Comparison of ENCODE assay signal across 21 cellular contexts in genomic region chr4:148222991-148223660, GRCh38.
DNase-seq lines count a peak whose midpoint lies in the region; ATAC-seq, FAIRE-seq and TF ChIP-seq lines count a peak whose summit lies in the region.
"Had no signal": no experiment of that assay in that cellular context is flagged by ENCODE, and none has a peak within 500 bp of the region (broad histone marks: within the 10 kb centered on the region; RNA-seq: fewer than 3 reads in every experiment).

No MANE protein-coding gene starts in this region.

- no peaks in the 10 kb centered on the region for H3K79me2 ChIP-seq in GM23338 (replicated peaks; ENCODE audit: insufficient read depth)

- H3K4me3 ChIP-seq in GM23338 (no peak overlapping the region), endodermal cell (ENCODE audit: low read length) (peak overlapping the region; percentile 47), pancreas (peak overlapping the region in 2 of 4 donors; percentile 12 to 13), right lobe of liver (no peak overlapping the region)
- H3K4me3 ChIP-seq: BLaER1 had no signal

- H2AFZ ChIP-seq in GM23338 = no peak overlapping the region

- H3K36me3 ChIP-seq in GM23338 (ENCODE audit: insufficient read depth) (no peaks in the 10 kb centered on the region), endodermal cell (ENCODE audit: control insufficient read depth, insufficient read depth, low read length) (no peaks in the 10 kb centered on the region), pancreas (no peaks in the 10 kb centered on the region), right lobe of liver (no peaks in the 10 kb centered on the region)
- H3K36me3 ChIP-seq: BLaER1 had no signal

- no peak for TF ChIP-seq CTCF in GM23338 (conservative IDR thresholded peaks at IDR 0.05; ENCODE audit: low read depth in 2 of 2)
- no peak for TF ChIP-seq CTCF in endodermal cell (conservative IDR thresholded peaks at IDR 0.05)
- TF ChIP-seq CTCF in pancreas (IDR thresholded peaks at IDR 0.05) = no peak
- TF ChIP-seq CTCF in right lobe of liver (IDR thresholded peaks at IDR 0.05) = no peak

- H3K4me1 Mint-ChIP-seq in GM23338 (no peaks in the 10 kb centered on the region), endodermal cell (peaks cover 10% of the 10 kb centered on the region)

- no peaks in the 10 kb centered on the region for H3K9me3 ChIP-seq in endodermal cell (ENCODE audit: control insufficient read depth, low read length)
- H3K9me3 ChIP-seq in pancreas = no peaks in the 10 kb centered on the region
- no peaks in the 10 kb centered on the region for H3K9me3 ChIP-seq in right lobe of liver
- H3K9me3 ChIP-seq: BLaER1, Caco-2 had no signal

- no peaks in the 10 kb centered on the region for H4K20me1 ChIP-seq in GM23338 (replicated peaks; ENCODE audit: insufficient read depth)
- H4K20me1 ChIP-seq: BLaER1 had no signal

- H3K36me3 Mint-ChIP-seq in GM23338 (ENCODE audit: low read depth) (no peaks in the 10 kb centered on the region), endodermal cell (ENCODE audit: low read depth) (no peaks in the 10 kb centered on the region)
- H3K36me3 Mint-ChIP-seq: CD4-positive, CD25-positive, alpha-beta regulatory T cell had no signal

- H3K27me3 Mint-ChIP-seq in GM23338 (ENCODE audit: insufficient read depth, low read depth, poor library complexity) = no peaks in the 10 kb centered on the region
- no peaks in the 10 kb centered on the region for H3K27me3 Mint-ChIP-seq in endodermal cell (ENCODE audit: insufficient read depth)
- H3K27me3 Mint-ChIP-seq: B cell; CD4-positive, CD25-positive, alpha-beta regulatory T cell had no signal

- H3K27ac Mint-ChIP-seq in GM23338 (no peak overlapping the region), endodermal cell (no peak overlapping the region)
- H3K27ac Mint-ChIP-seq: B cell; CD4-positive, CD25-positive, alpha-beta regulatory T cell; CD8-positive, alpha-beta T cell had no signal

- H3K27me3 ChIP-seq in GM23338 (ENCODE audit: insufficient read depth) (no peaks in the 10 kb centered on the region), endodermal cell (ENCODE audit: control insufficient read depth, insufficient read depth, low read length, poor library complexity, severe bottlenecking) (no peaks in the 10 kb centered on the region), pancreas (no peaks in the 10 kb centered on the region), right lobe of liver (no peaks in the 10 kb centered on the region)
- H3K27me3 ChIP-seq: BLaER1 had no signal

- H3K27ac ChIP-seq in GM23338 (ENCODE audit: low read depth) (no peak overlapping the region), endodermal cell (ENCODE audit: low read depth, low read length) (no peak overlapping the region), pancreas (peak overlapping the region; percentile 3 to 77 (median 32)), right lobe of liver (no peak overlapping the region)
- H3K27ac ChIP-seq: 22Rv1, BLaER1, C4-2B had no signal

- H3K9me2 ChIP-seq in GM23338 (ENCODE audit: insufficient read depth) = no peaks in the 10 kb centered on the region

- peak; percentile 63 for ATAC-seq in GM23338
- peak; percentile 82 to 86 (median 84) for ATAC-seq in pancreas
- ATAC-seq in HG03439 (IDR thresholded peaks at IDR 0.05; ENCODE audit: unreplicated experiment) = no peak
- no peak for ATAC-seq in HG03108 (IDR thresholded peaks at IDR 0.05; ENCODE audit: unreplicated experiment)
- no peak for ATAC-seq in right lobe of liver
- ATAC-seq: CD8-positive, alpha-beta T cell had no signal

- 84 to 85% methylated on average over 2 to 8 of the region's 8 CpGs for WGBS in endodermal cell (ENCODE audit: insufficient coverage in 1 of 2, insufficient read length in 1 of 2), 2 experiments
- 29 to 31% methylated on average over 8 of the region's 8 CpGs for WGBS in pancreas, 2 donors
- WGBS in right lobe of liver (ENCODE audit: insufficient coverage, low coverage, low lambda C conversion rate, missing lambda C conversion rate) = 79% methylated on average over 8 of the region's 8 CpGs

- no peaks in the 10 kb centered on the region for H3F3A ChIP-seq in GM23338 (replicated peaks; ENCODE audit: low read depth)

- H3K4me1 ChIP-seq in GM23338 (ENCODE audit: insufficient read depth) = peaks cover 3% of the 10 kb centered on the region; the same call in 1 of the 2 replicates
- H3K4me1 ChIP-seq in endodermal cell (ENCODE audit: control insufficient read depth, insufficient read depth, low read length) = peaks cover 8% of the 10 kb centered on the region
- peaks cover 7 to 44% (median 30%) of the 10 kb centered on the region in 3 donors for H3K4me1 ChIP-seq in pancreas
- no peaks in the 10 kb centered on the region for H3K4me1 ChIP-seq in right lobe of liver
- H3K4me1 ChIP-seq: BLaER1, Caco-2 had no signal

- no peak overlapping the region for H3K9ac ChIP-seq in endodermal cell (ENCODE audit: extremely low read depth, low read length, poor library complexity, severe bottlenecking)
- H3K9ac ChIP-seq: BLaER1 had no signal

- H3K4me3 Mint-ChIP-seq in GM23338 (no peak overlapping the region), endodermal cell (no peak overlapping the region)
- H3K4me3 Mint-ChIP-seq: B cell; CD4-positive, CD25-positive, alpha-beta regulatory T cell; CD8-positive, alpha-beta T cell had no signal

- intact Hi-C loops in pancreas (cut with DNase I) (no loop called here), right lobe of liver (cut with DNase I) (no loop called here)

- no peak overlapping the region for H3K4me2 ChIP-seq in GM23338
- H3K4me2 ChIP-seq: BLaER1 had no signal

- no peak for TF ChIP-seq POLR2A in right lobe of liver (IDR thresholded peaks at IDR 0.05)

- FAIRE-seq in pancreas (lab: Jason Lieb, UNC) = no peak
- FAIRE-seq: A204.1, G401.6, GM12892, H1 had no signal

- H3K9me3 Mint-ChIP-seq in GM23338 = no peaks in the 10 kb centered on the region
- no peaks in the 10 kb centered on the region for H3K9me3 Mint-ChIP-seq in endodermal cell

- DNase-seq in GM23338 (ENCODE audit: low spot score) (peak; percentile 26), endodermal cell (no peak), pancreas (peak in 4 of 6 donors; percentile 51 to 83 (median 74)), right lobe of liver (no peak)
- DNase-seq: Caco-2; CD4-positive, CD25-positive, alpha-beta regulatory T cell; CD8-positive, alpha-beta T cell; DMS153; DND-41; H7; HCEC 1CT had no signal

TF ChIP-seq in GM23338, 12 proteins besides CTCF, POLR2A, EP300 and RAD21 (continues in another document):
- no peak for TF ChIP-seq JUNB (IDR thresholded peaks at IDR 0.05; ENCODE audit: unreplicated experiment)
- no peak for TF ChIP-seq ZNF331 (CRISPR knock-in tag; IDR thresholded peaks at IDR 0.05; ENCODE audit: low read depth)
- TF ChIP-seq NANOG (IDR thresholded peaks at IDR 0.05; ENCODE audit: borderline replicate concordance) = no peak
- no peak for TF ChIP-seq POLR2AphosphoS5 (IDR thresholded peaks at IDR 0.05; ENCODE audit: low read depth)
- no peak for TF ChIP-seq ETS1 (IDR thresholded peaks at IDR 0.05)
- no peak for TF ChIP-seq EZH2 (IDR thresholded peaks at IDR 0.05; ENCODE audit: low read depth, unreplicated experiment)
- no peak for TF ChIP-seq EZH2phosphoT487 (IDR thresholded peaks at IDR 0.05; ENCODE audit: unreplicated experiment)
- no peak for TF ChIP-seq CREB1 (CRISPR knock-in tag; IDR thresholded peaks at IDR 0.05; ENCODE audit: low read depth)

Comparison
In these comparisons a context has a peak if more than half of its experiments do, and no peak if none do; other contexts are left out.
1. ATAC-seq: peak in GM23338 (single experiment) and pancreas (4 of 4); none in HG03439 (single experiment), HG03108 (single experiment) and right lobe of liver (0 of 4).
2. DNase-seq: peak in GM23338 (single experiment) and pancreas (4 of 6); none in endodermal cell (single experiment) and right lobe of liver (0 of 3).
3. H3K27ac ChIP-seq: peak in pancreas (4 of 4); none in GM23338 (single experiment), endodermal cell (single experiment) and right lobe of liver (0 of 3).